8 cellular contexts compared by ENCODE assay signal in genomic region chr9:127972316-127972871, GRCh38. TPM values are rescaled to one million over a fixed set of nuclear protein-coding genes. Genes with fewer than 3 reads are reported as not detected.
DNase-seq lines count a peak whose midpoint lies in the region; ATAC-seq, FAIRE-seq and TF ChIP-seq lines count a peak whose summit lies in the region.

No MANE protein-coding gene starts in this region.

- TF ChIP-seq RAD21 in A549 (conservative IDR thresholded peaks at IDR 0.05 in 1 of 2, IDR thresholded peaks at IDR 0.05 in 1 of 2) = no peak

- peaks cover 4% of the 10 kb centered on the region for H3K36me3 ChIP-seq in OCI-LY3 (replicated peaks; ENCODE audit: low read depth, low read length)
- no peaks in the 10 kb centered on the region for H3K36me3 ChIP-seq in endocrine pancreas (ENCODE audit: control insufficient read depth, insufficient read depth, low read length)

- no peak for TF ChIP-seq EP300 in A549 (IDR thresholded peaks at IDR 0.05)

- no peaks in the 10 kb centered on the region for H3K36me3 Mint-ChIP-seq in natural killer cell

- TF ChIP-seq CTCF in A549 (IDR thresholded peaks at IDR 0.05) (no peak), OCI-LY3 (IDR thresholded peaks at IDR 0.05; ENCODE audit: low read depth, low read length) (no peak), natural killer cell (IDR thresholded peaks at IDR 0.05) (no peak)

- no peaks in the 10 kb centered on the region for H3K9me3 ChIP-seq in A549
- no peaks in the 10 kb centered on the region for H3K9me3 ChIP-seq in OCI-LY3 (ENCODE audit: insufficient read depth, low read length)
- H3K9me3 ChIP-seq in endocrine pancreas (ENCODE audit: control insufficient read depth, low read length) = no peaks in the 10 kb centered on the region

- H3K9me3 Mint-ChIP-seq in natural killer cell = no peaks in the 10 kb centered on the region

- peak overlapping the region; percentile 45; the same call in 1 of the 2 replicates for H3K9ac ChIP-seq in OCI-LY3 (ENCODE audit: low read length)
- H3K9ac ChIP-seq in endocrine pancreas (ENCODE audit: control insufficient read depth, insufficient read depth, low read length) = peak overlapping the region; percentile 50

- peak overlapping the region; percentile 37 for H3K4me3 Mint-ChIP-seq in natural killer cell

- H3K27me3 Mint-ChIP-seq in natural killer cell (ENCODE audit: low read depth in 2 of 2) = no peaks in the 10 kb centered on the region

- TF ChIP-seq POLR2A in A549 (IDR thresholded peaks at IDR 0.05; ENCODE audit: low read length) = no peak

- H2AFZ ChIP-seq in OCI-LY3 (ENCODE audit: low read depth, low read length) = no peak overlapping the region

- ATAC-seq in A549 (no peak), natural killer cell (no peak)

- no peak for DNase-seq in A549 (ENCODE audit: low read depth in 1 of 2, low spot score in 1 of 2)
- DNase-seq in natural killer cell = no peak
- DNase-seq in DMS 273 treated with DMSO at 0.1 percent for 48 hours (lab: John Stamatoyannopoulos, UW) = no peak
- no peak for DNase-seq in NCI-H2029 treated with DMSO at 0.1 percent for 48 hours (lab: John Stamatoyannopoulos, UW)
- no peak for DNase-seq in DMS153 (lab: John Stamatoyannopoulos, UW)
- DNase-seq in activated effector memory CD4-positive, alpha-beta T cell treated with Interleukin-2 at 50 U/mL for 16 hours = no peak

- CTCF ChIA-PET in A549 (lab: Yijun Ruan, JAX) = interaction anchor here (1.5 to 17.9 kb wide), 5 partner anchors 16 to 63 kb away, joined by 3 to 173 read pairs (median 53); no protein-coding TSS in a partner anchor

- H3K4me3 ChIP-seq in A549 (no peak overlapping the region), OCI-LY3 (ENCODE audit: low read length) (peak overlapping the region; percentile 49), endocrine pancreas (ENCODE audit: control insufficient read depth, insufficient read depth, low read length) (no peak overlapping the region)

- peak overlapping the region in 1 of 2 donors; percentile 86 for H3K27ac Mint-ChIP-seq in natural killer cell

- FAIRE-seq in A549 (lab: Jason Lieb, UNC) = no peak

- intact Hi-C loops in natural killer cell (cut with micrococcal nuclease) = no loop called here

- peaks cover 19 to 43% of the 10 kb centered on the region in 2 donors for H3K4me1 Mint-ChIP-seq in natural killer cell

- no peaks in the 10 kb centered on the region for H3K27me3 ChIP-seq in OCI-LY3 (ENCODE audit: low read depth, low read length)
- H3K27me3 ChIP-seq in endocrine pancreas (ENCODE audit: control insufficient read depth, insufficient read depth, low read length) = no peaks in the 10 kb centered on the region

- H3K4me1 ChIP-seq in A549 (peaks cover 100% of the 10 kb centered on the region), OCI-LY3 (ENCODE audit: low read length) (peaks cover 62% of the 10 kb centered on the region), endocrine pancreas (ENCODE audit: control insufficient read depth, insufficient read depth, low read length) (no peaks in the 10 kb centered on the region)

- H3K27ac ChIP-seq in A549 = peak overlapping the region; percentile 89 to 98
- peak overlapping the region; percentile 96; the same call in 1 of the 2 replicates for H3K27ac ChIP-seq in OCI-LY3 (ENCODE audit: low read length)

- 83% methylated on average over 9 of the region's 10 CpGs for WGBS in A549 (ENCODE audit: missing lambda C conversion rate)

- POLR2A ChIA-PET in A549 (lab: Yijun Ruan, JAX) = no interaction called here

- H3K4me2 ChIP-seq in A549 = peak overlapping the region; percentile 98
- peak overlapping the region; percentile 85 for H3K4me2 ChIP-seq in OCI-LY3 (ENCODE audit: low read length)

- peaks cover 18% of the 10 kb centered on the region; the same call in 1 of the 2 replicates for H4K20me1 ChIP-seq in OCI-LY3 (ENCODE audit: insufficient read depth, low read length)

- H3K79me2 ChIP-seq in OCI-LY3 (ENCODE audit: low read length) = peaks cover 62% of the 10 kb centered on the region

TF ChIP-seq in A549, 52 proteins besides CTCF, POLR2A, EP300 and RAD21:
- TF ChIP-seq BCL3 (IDR thresholded peaks at IDR 0.05) (no peak), E2F6 (IDR thresholded peaks at IDR 0.05; ENCODE audit: borderline replicate concordance, low read depth) (no peak), CEBPB (IDR thresholded peaks at IDR 0.05) (no peak), HOXB13 (CRISPR knock-in tag; IDR thresholded peaks at IDR 0.05; ENCODE audit: low read depth) (no peak), SMC3 (IDR thresholded peaks at IDR 0.05) (no peak), KDM5A (IDR thresholded peaks at IDR 0.05) (no peak), HOXB5 (CRISPR knock-in tag; IDR thresholded peaks at IDR 0.05) (no peak), RFX5 (IDR thresholded peaks at IDR 0.05) (no peak), ESRRA (IDR thresholded peaks at IDR 0.05; ENCODE audit: borderline replicate concordance, low read length) (no peak), MYC (IDR thresholded peaks at IDR 0.05; ENCODE audit: borderline replicate concordance, low read length) (no peak), CHD4 (IDR thresholded peaks at IDR 0.05; ENCODE audit: borderline replicate concordance) (no peak), TFCP2L1 (CRISPR knock-in tag; IDR thresholded peaks at IDR 0.05) (no peak)

RNA-seq across cellular contexts. Expression of gene EEIG1, which starts 8.4 kb away (rescaled TPM):
- 24.4 and 30.3 TPM in 2 replicates for polyA plus RNA-seq in A549 (2011; rRNA removed)
- polyA plus RNA-seq in A549 (2012; cell fraction: cytosol; rRNA removed) = 51.7 and 54.7 TPM in 2 replicates
- polyA plus RNA-seq in A549 (2012; cell fraction: nucleus; rRNA removed) = 83.0 and 94.5 TPM in 2 replicates
- 24.1 to 33.0 TPM (median 31.5 TPM) in 3 replicates for polyA plus RNA-seq in A549 (2017; fragmentation: RNase III; extraction: RNeasy Plus Mini Kit Qiagen cat#74134 plus additional on column Dnase treatment)
- polyA minus RNA-seq in A549 (2011; rRNA and poly(A)+ RNA removed) = 16.2 and 33.7 TPM in 2 replicates
- 10 to 100 TPM; 10.3 to 36.0 (median 28.2) TPM for total RNA-seq in natural killer cell

RNA-seq across cellular contexts. Expression of gene DPM2, which starts 34.7 kb away (rescaled TPM):
- polyA plus RNA-seq in A549 (2011; rRNA removed) (41.9 and 48.8 TPM in 2 replicates), A549 (2017; fragmentation: RNase III; extraction: RNeasy Plus Mini Kit Qiagen cat#74134 plus additional on column Dnase treatment) (45.9 to 50.1 TPM (median 46.3 TPM) in 3 replicates)
- 63.0 and 76.3 TPM in 2 replicates for polyA plus RNA-seq in A549 (2012; cell fraction: cytosol; rRNA removed)
- 52.4 and 53.7 TPM in 2 replicates for polyA plus RNA-seq in A549 (2012; cell fraction: nucleus; rRNA removed)
- 78.6 and 82.1 TPM in 2 replicates for polyA minus RNA-seq in A549 (2011; rRNA and poly(A)+ RNA removed)
- total RNA-seq in natural killer cell = 10 to 100 TPM; 22.9 to 31.4 (median 24.1) TPM

RNA-seq across cellular contexts. Expression of gene PIP5KL1, which starts 41.8 kb away (rescaled TPM):
- polyA plus RNA-seq in A549 (2011; rRNA removed) (1.8 and 2.4 TPM in 2 replicates), A549 (2017; fragmentation: RNase III; extraction: RNeasy Plus Mini Kit Qiagen cat#74134 plus additional on column Dnase treatment) (2.0 to 3.7 TPM (median 2.5 TPM) in 3 replicates)
- polyA plus RNA-seq in A549 (2012; cell fraction: cytosol; rRNA removed) = 1.4 and 2.2 TPM in 2 replicates
- polyA plus RNA-seq in A549 (2012; cell fraction: nucleus; rRNA removed) = 19.9 and 20.7 TPM in 2 replicates
- polyA minus RNA-seq in A549 (2011; rRNA and poly(A)+ RNA removed) = 0.70 and 2.0 TPM in 2 replicates
- 1 to 10 TPM in 1 of 3 donors, under 1 TPM in 2; 0.52 to 1.4 (median 0.97) TPM for total RNA-seq in natural killer cell

RNA-seq across cellular contexts. Expression of gene ST6GALNAC4, which starts 55.6 kb away (rescaled TPM):
- polyA plus RNA-seq in A549 (2011; rRNA removed) (11.0 and 12.5 TPM in 2 replicates), A549 (2017; fragmentation: RNase III; extraction: RNeasy Plus Mini Kit Qiagen cat#74134 plus additional on column Dnase treatment) (18.1 to 25.4 TPM (median 24.8 TPM) in 3 replicates)
- 21.5 and 29.4 TPM in 2 replicates for polyA plus RNA-seq in A549 (2012; cell fraction: cytosol; rRNA removed)
- 28.7 and 46.1 TPM in 2 replicates for polyA plus RNA-seq in A549 (2012; cell fraction: nucleus; rRNA removed)
- polyA minus RNA-seq in A549 (2011; rRNA and poly(A)+ RNA removed) = 17.6 and 18.1 TPM in 2 replicates
- total RNA-seq in natural killer cell = 10 to 100 TPM; 18.8 to 33.0 (median 20.4) TPM
